Comparison of ENCODE assay signal across 18 cellular contexts in the genomic region with DNA sequence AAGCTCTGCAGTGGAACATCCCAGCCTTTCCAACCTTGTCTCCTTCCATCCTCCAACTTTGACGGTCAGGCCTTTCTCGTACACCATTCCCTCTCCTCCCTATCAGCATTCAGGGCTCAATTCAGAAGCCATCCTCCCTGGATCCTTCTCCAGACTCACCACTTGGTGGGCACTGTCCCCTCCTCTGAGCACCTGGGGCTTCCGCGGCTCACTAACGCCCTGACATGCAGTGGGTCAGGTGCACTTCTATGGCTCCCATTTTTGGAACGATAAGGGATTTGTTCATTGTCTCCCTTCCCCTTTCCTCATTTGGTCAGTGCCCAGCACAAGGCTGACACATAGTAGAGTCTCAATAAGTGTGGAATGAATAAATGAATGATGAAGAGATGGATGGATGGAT. TPM values are rescaled to one million over a fixed set of nuclear protein-coding genes. Genes with fewer than 3 reads are reported as not detected.
DNase-seq lines count a peak whose midpoint lies in the region; ATAC-seq and TF ChIP-seq lines count a peak whose summit lies in the region.
"Had no signal": no experiment of that assay in that cellular context is flagged by ENCODE, and none has a peak within 500 bp of the region (broad histone marks: within the 10 kb centered on the region; RNA-seq: fewer than 3 reads in every experiment).

No MANE protein-coding gene starts in this region.

- no peak for ATAC-seq in thoracic aorta (ENCODE audit: insufficient number of reproducible peaks, low FRiP score, low read depth)
- ATAC-seq in natural killer cell treated with Interleukin-12 subunit alpha and Interleukin-12 subunit beta and Interleukin-15 and Interleukin-18, amount 100 ng/mL, for 72 hours, result no peak
- ATAC-seq: HepG2 had no signal

- no peaks in the 10 kb centered on the region for H3K27me3 ChIP-seq in ascending aorta
- no peaks in the 10 kb centered on the region for H3K27me3 ChIP-seq in prostate gland (replicated peaks; ENCODE audit: insufficient read depth)
- H3K27me3 ChIP-seq in thoracic aorta (replicated peaks; ENCODE audit: insufficient read depth), result no peaks in the 10 kb centered on the region

- intact Hi-C loops in ascending aorta (cut with DNase I), result loop anchor here (5.0 kb wide), 1 partner anchor 86 kb away; no protein-coding TSS in a partner anchor
- intact Hi-C loops in prostate gland (cut with DNase I), result no loop called here

- H3K9me3 Mint-ChIP-seq in glutamatergic neuron (ENCODE audit: unreplicated experiment), result peaks cover 6% of the 10 kb centered on the region
- no peaks in the 10 kb centered on the region for H3K9me3 Mint-ChIP-seq in natural killer cell treated with Interleukin-12 subunit alpha and Interleukin-12 subunit beta and Interleukin-15 and Interleukin-18, amount 100 ng/mL, for 72 hours
- H3K9me3 Mint-ChIP-seq: CD4-positive, alpha-beta memory T cell had no signal

- H3K4me3 ChIP-seq in ascending aorta, result no peak overlapping the region
- no peak overlapping the region for H3K4me3 ChIP-seq in prostate gland
- no peak overlapping the region for H3K4me3 ChIP-seq in thoracic aorta
- H3K4me3 ChIP-seq: HAP-1 had no signal

- H3K4me1 Mint-ChIP-seq in glutamatergic neuron (ENCODE audit: low read depth, unreplicated experiment), result peaks cover 13% of the 10 kb centered on the region
- H3K4me1 Mint-ChIP-seq in natural killer cell treated with Interleukin-12 subunit alpha and Interleukin-12 subunit beta and Interleukin-15 and Interleukin-18, amount 100 ng/mL, for 72 hours (ENCODE audit: low read depth in 2 of 2), result peaks cover 0 to 5% of the 10 kb centered on the region in 2 donors
- H3K4me1 Mint-ChIP-seq: B cell; CD4-positive, alpha-beta memory T cell had no signal

- H3K9me3 ChIP-seq in ascending aorta, result no peaks in the 10 kb centered on the region
- no peaks in the 10 kb centered on the region for H3K9me3 ChIP-seq in prostate gland
- no peaks in the 10 kb centered on the region for H3K9me3 ChIP-seq in thoracic aorta
- H3K9me3 ChIP-seq: HAP-1 had no signal

- no peak overlapping the region for H3K4me3 Mint-ChIP-seq in glutamatergic neuron (ENCODE audit: unreplicated experiment)
- H3K4me3 Mint-ChIP-seq in natural killer cell treated with Interleukin-12 subunit alpha and Interleukin-12 subunit beta and Interleukin-15 and Interleukin-18, amount 100 ng/mL, for 72 hours, result no peak overlapping the region
- H3K4me3 Mint-ChIP-seq: B cell; CD4-positive, alpha-beta memory T cell had no signal

- peak overlapping the region; percentile 9 for H3K27ac Mint-ChIP-seq in glutamatergic neuron (ENCODE audit: unreplicated experiment)
- no peak overlapping the region for H3K27ac Mint-ChIP-seq in natural killer cell treated with Interleukin-12 subunit alpha and Interleukin-12 subunit beta and Interleukin-15 and Interleukin-18, amount 100 ng/mL, for 72 hours
- H3K27ac Mint-ChIP-seq: B cell; CD4-positive, alpha-beta memory T cell had no signal

- TF ChIP-seq CTCF in ascending aorta (IDR thresholded peaks at IDR 0.05) (no peak), glutamatergic neuron (IDR thresholded peaks at IDR 0.05; ENCODE audit: partially characterized antibody, unreplicated experiment) (no peak), prostate gland (IDR thresholded peaks at IDR 0.05) (no peak), thoracic aorta (IDR thresholded peaks at IDR 0.05) (no peak)

- H3K4me1 ChIP-seq in ascending aorta (peaks cover 7 to 55% of the 10 kb centered on the region in 2 donors), prostate gland (replicated peaks) (no peaks in the 10 kb centered on the region), thoracic aorta (ENCODE audit: control insufficient read depth in 1 of 2, low read depth in 2 of 2) (peaks cover 21 to 68% of the 10 kb centered on the region in 2 donors)
- H3K4me1 ChIP-seq: HAP-1 had no signal

- peak overlapping the region; percentile 25 to 100 for H3K27ac ChIP-seq in ascending aorta
- peak overlapping the region; percentile 57 to 91 for H3K27ac ChIP-seq in prostate gland
- H3K27ac ChIP-seq in thoracic aorta, result peak overlapping the region; percentile 10 to 60

- DNase-seq in ascending aorta (ENCODE audit: low spot score in 2 of 2) (peak in 1 of 2 donors; percentile 56), glutamatergic neuron (peak; percentile 5), prostate gland (ENCODE audit: low spot score) (no peak), thoracic aorta (ENCODE audit: low spot score) (peak; percentile 1), HuH-7 (ENCODE audit: low spot score) (no peak), COR-L47 (lab: John Stamatoyannopoulos, UW) (no peak), NOMO-1 treated with DMSO at 0.1 percent for 48 hours (lab: John Stamatoyannopoulos, UW; ENCODE audit: unreplicated experiment) (no peak)
- DNase-seq in natural killer cell treated with Interleukin-12 subunit alpha and Interleukin-12 subunit beta and Interleukin-15 and Interleukin-18, amount 100 ng/mL, for 72 hours (ENCODE audit: low spot score), result no peak
- DNase-seq: CD4-positive, alpha-beta memory T cell; DMS79 treated with DMSO at 0.1 percent for 48 hours; GDM1; MM.1S; NCI-H1105; NCI-H187 treated with DMSO at 0.1 percent for 48 hours; NCI-H510A had no signal

- 72% methylated on average over 6 of the region's 6 CpGs for WGBS in prostate gland

- H3K36me3 ChIP-seq in ascending aorta (peaks cover 0 to 16% of the 10 kb centered on the region in 2 donors), prostate gland (no peaks in the 10 kb centered on the region), thoracic aorta (peaks cover 13% of the 10 kb centered on the region)
- H3K36me3 ChIP-seq: HAP-1 had no signal

- no peaks in the 10 kb centered on the region for H3K36me3 Mint-ChIP-seq in glutamatergic neuron (ENCODE audit: unreplicated experiment)
- H3K36me3 Mint-ChIP-seq in natural killer cell treated with Interleukin-12 subunit alpha and Interleukin-12 subunit beta and Interleukin-15 and Interleukin-18, amount 100 ng/mL, for 72 hours, result no peaks in the 10 kb centered on the region
- H3K36me3 Mint-ChIP-seq: CD4-positive, alpha-beta memory T cell had no signal

- H3K27me3 Mint-ChIP-seq in glutamatergic neuron (ENCODE audit: unreplicated experiment), result peaks cover 6% of the 10 kb centered on the region
- peaks cover 29 to 38% of the 10 kb centered on the region in 2 donors for H3K27me3 Mint-ChIP-seq in natural killer cell treated with Interleukin-12 subunit alpha and Interleukin-12 subunit beta and Interleukin-15 and Interleukin-18, amount 100 ng/mL, for 72 hours

- no peak for TF ChIP-seq POLR2A in prostate gland (IDR thresholded peaks at IDR 0.05)

RNA-seq across cellular contexts. Expression of a gene that starts 56.7 kb away (rescaled TPM):
- total RNA-seq in ascending aorta (1,334 TPM), glutamatergic neuron (ENCODE audit: unreplicated experiment) (3.2 TPM), prostate gland (100 to 1,000 TPM; 238 to 659 TPM), thoracic aorta (1,000 to 10,000 TPM; 1,836 to 2,296 TPM)
- total RNA-seq in natural killer cell treated with Interleukin-12 subunit alpha and Interleukin-12 subunit beta and Interleukin-15 and Interleukin-18, amount 100 ng/mL, for 72 hours, result 1 to 10 TPM in 1 of 2 donors, under 1 TPM in 1; 0.29 to 2.1 TPM

Comparison
In these comparisons a context has a peak if more than half of its experiments do, and no peak if none do; other contexts are left out.
1. DNase-seq: peak in glutamatergic neuron (single experiment) and thoracic aorta (single experiment); none in prostate gland (single experiment), HuH-7 (single experiment), COR-L47 (single experiment), NOMO-1 treated with DMSO at 0.1 percent for 48 hours (single experiment) and natural killer cell treated with Interleukin-12 subunit alpha and Interleukin-12 subunit beta and Interleukin-15 and Interleukin-18, amount 100 ng/mL, for 72 hours (single experiment).
2. RNA of a gene that starts 56.7 kb away (total RNA-seq): 1,836 to 2,296 TPM in thoracic aorta, 1,334 TPM in ascending aorta (single experiment) and 238 to 659 TPM in prostate gland; 3.2 TPM in glutamatergic neuron (single experiment) and 0.29 to 2.1 TPM in natural killer cell treated with Interleukin-12 subunit alpha and Interleukin-12 subunit beta and Interleukin-15 and Interleukin-18, amount 100 ng/mL, for 72 hours; every median in the first group is over 10 times any median in the second.
3. Peak in every context shown above with its lines, with median percentiles within 50 percentile points of each other: H3K27ac ChIP-seq.